Comparison of ENCODE assay signal across 22 cellular contexts in genomic region chr21:26941436-26941835, GRCh38. TPM values are rescaled to one million over a fixed set of nuclear protein-coding genes. Genes with fewer than 3 reads are reported as not detected.
DNase-seq lines count a peak whose midpoint lies in the region; ATAC-seq, FAIRE-seq and TF ChIP-seq lines count a peak whose summit lies in the region.
"Had no signal": no experiment of that assay in that cellular context is flagged by ENCODE, and none has a peak within 500 bp of the region (broad histone marks: within the 10 kb centered on the region; RNA-seq: fewer than 3 reads in every experiment).

No MANE protein-coding gene starts in this region.

- no peaks in the 10 kb centered on the region for H3K79me2 ChIP-seq in osteoblast (ENCODE audit: insufficient read depth, low read length)

- H2BK5ac ChIP-seq in IMR-90 (ENCODE audit: low read depth, low read length, poor library complexity, severe bottlenecking) = no peak overlapping the region

- FAIRE-seq in endometrium (lab: Jason Lieb, UNC) = peak; percentile 33
- FAIRE-seq: A549, D721Med, H1, HepG2 had no signal

- H2BK20ac ChIP-seq in IMR-90 (ENCODE audit: low read depth, low read length) = no peak overlapping the region

- no peak overlapping the region for H3K4ac ChIP-seq in IMR-90 (ENCODE audit: low read depth, low read length)

- H4K91ac ChIP-seq in IMR-90 (ENCODE audit: insufficient read depth, low read depth, low read length) = no peak overlapping the region

- no peak overlapping the region for H2AK9ac ChIP-seq in IMR-90 (replicated peaks; ENCODE audit: low read depth, low read length, poor library complexity)

- peaks cover 4% of the 10 kb centered on the region for H3K9me1 ChIP-seq in IMR-90 (ENCODE audit: insufficient read depth, low read length)

- H3K27me3 ChIP-seq in IMR-90 (ENCODE audit: control insufficient read depth, insufficient read depth, low read length) (no peaks in the 10 kb centered on the region), osteoblast (ENCODE audit: insufficient read depth, low read length) (no peaks in the 10 kb centered on the region)
- H3K27me3 ChIP-seq: MG63 had no signal

- no peak overlapping the region for H3K56ac ChIP-seq in IMR-90 (ENCODE audit: extremely low read depth, insufficient read depth, low read length)

- H2AFZ ChIP-seq in IMR-90 (replicated peaks; ENCODE audit: low read length, poor library complexity) (no peak overlapping the region), osteoblast (ENCODE audit: low read length) (no peak overlapping the region)
- H2AFZ ChIP-seq: PC-9 had no signal

- in situ Hi-C loops in IMR-90 (cut with MboI; ENCODE audit: low sequenced_read_pairs) = no loop called here

- H2BK120ac ChIP-seq in IMR-90 (ENCODE audit: low read depth, low read length) = no peak overlapping the region

- CTCF ChIA-PET in IMR-90 (lab: Yijun Ruan, JAX) = no interaction called here

- H4K20me1 ChIP-seq in IMR-90 (ENCODE audit: insufficient read depth, low read length) (no peaks in the 10 kb centered on the region), osteoblast (ENCODE audit: insufficient read depth, low read length) (no peaks in the 10 kb centered on the region)

- no peak for TF ChIP-seq RAD21 in IMR-90 (IDR thresholded peaks at IDR 0.05; ENCODE audit: low read length)

- no peak overlapping the region for H4K5ac ChIP-seq in IMR-90 (ENCODE audit: low read depth, low read length)

- H3K4me1 ChIP-seq in IMR-90 (ENCODE audit: control insufficient read depth, insufficient read depth, low read length) (peaks cover 6% of the 10 kb centered on the region), osteoblast (ENCODE audit: insufficient read depth, low read length) (peaks cover 26% of the 10 kb centered on the region)
- H3K4me1 ChIP-seq: A549 had no signal

- BruUV-seq in IMR-90 (replicated peaks; lab: Mats Ljungman, UMichigan) = no TSS peak

- dilution Hi-C loops in IMR-90 (cut with HindIII; ENCODE audit: low sequenced_read_pairs, unreplicated experiment) = no loop called here

- H3K79me1 ChIP-seq in IMR-90 (ENCODE audit: low read depth in 1 of 2, low read length in 2 of 2) = no peaks in the 10 kb centered on the region

- peak; percentile 46 for DNase-seq in AG20443 (ENCODE audit: low spot score)
- DNase-seq in IMR-90 = peak; percentile 63
- no peak for DNase-seq in osteoblast (ENCODE audit: insufficient read length, low spot score, missing footprints)
- DNase-seq in COLO829 (ENCODE audit: low spot score) = no peak
- DNase-seq in DMS153 treated with DMSO at 0.1 percent for 48 hours (lab: John Stamatoyannopoulos, UW; ENCODE audit: unreplicated experiment) = no peak
- DNase-seq in NCI-H345 (lab: John Stamatoyannopoulos, UW) = no peak
- DNase-seq: CD4-positive, alpha-beta T cell; DND-41; MG63; NCI-H1092 treated with DMSO at 0.1 percent for 48 hours; NCI-H1694; NCI-H2107; NCI-H226; NCI-H526 treated with DMSO at 0.1 percent for 48 hours; PC-9 had no signal

- H2BK15ac ChIP-seq in IMR-90 (ENCODE audit: low read depth, low read length) = no peak overlapping the region

- H3K23ac ChIP-seq in IMR-90 (ENCODE audit: low read depth, low read length) = no peak overlapping the region

- peaks cover 9% of the 10 kb centered on the region; the same call in 1 of the 2 replicates for H3K36me3 ChIP-seq in IMR-90 (ENCODE audit: control insufficient read depth, insufficient read depth, low read length)
- H3K36me3 ChIP-seq in osteoblast (ENCODE audit: insufficient read depth, low read length) = peaks cover 14% of the 10 kb centered on the region

- no peak overlapping the region for H2AK5ac ChIP-seq in IMR-90 (ENCODE audit: low read depth, low read length)

- no CpG with 5 or more reads among the region's 1 CpG for WGBS in IMR-90 (ENCODE audit: extremely low coverage in 2 of 2, insufficient read length in 1 of 2), 2 experiments

- H3K18ac ChIP-seq in IMR-90 (ENCODE audit: low read depth, low read length) = no peak overlapping the region

- intact Hi-C loops in IMR-90 (cut with micrococcal nuclease) = no loop called here

- H3K14ac ChIP-seq in IMR-90 (replicated peaks; ENCODE audit: low read depth, low read length) = no peak overlapping the region

- no peak for TF ChIP-seq CTCF in IMR-90 (conservative IDR thresholded peaks at IDR 0.05; ENCODE audit: low read depth, low read length)
- TF ChIP-seq CTCF in osteoblast (IDR thresholded peaks at IDR 0.05; ENCODE audit: extremely low read depth, low read depth, low read length) = no peak

- H3K27ac ChIP-seq in IMR-90 (ENCODE audit: insufficient read depth, low read length) = no peak overlapping the region
- peak overlapping the region; percentile 55 for H3K27ac ChIP-seq in osteoblast (ENCODE audit: low read depth, low read length)
- H3K27ac ChIP-seq: A549, PC-9 had no signal

- no peak for TF ChIP-seq POLR2A in IMR-90 (IDR thresholded peaks at IDR 0.05; ENCODE audit: low read depth, low read length)

- POLR2A ChIA-PET in IMR-90 (lab: Charles Lee; ENCODE audit: unreplicated experiment) = no interaction called here

- no peak overlapping the region for H3K9ac ChIP-seq in IMR-90 (ENCODE audit: low read depth, low read length)

- H3K4me3 ChIP-seq in IMR-90 (ENCODE audit: insufficient read depth, low read depth, low read length) (no peak overlapping the region), osteoblast (ENCODE audit: insufficient read depth, low read length) (no peak overlapping the region)
- H3K4me3 ChIP-seq: A549, MG63, PC-9 had no signal

- ATAC-seq in IMR-90 (ENCODE audit: low read depth) (no peak; the same call in 1 of the 2 replicates), GM19351 (IDR thresholded peaks at IDR 0.05; ENCODE audit: unreplicated experiment) (no peak)
- ATAC-seq: A549, HepG2 had no signal

- no peak overlapping the region for H3K4me2 ChIP-seq in IMR-90 (ENCODE audit: low read depth, low read length)
- no peak overlapping the region for H3K4me2 ChIP-seq in osteoblast (ENCODE audit: insufficient read depth, low read length)
- H3K4me2 ChIP-seq: A549, PC-9 had no signal

- H4K8ac ChIP-seq in IMR-90 (ENCODE audit: low read depth in 2 of 2, low read length in 2 of 2) = no peak overlapping the region

- H3K9me3 ChIP-seq in IMR-90 (ENCODE audit: control insufficient read depth, insufficient read depth, low read length) (no peaks in the 10 kb centered on the region), osteoblast (ENCODE audit: low read depth, low read length) (no peaks in the 10 kb centered on the region)
- H3K9me3 ChIP-seq: A549, MG63 had no signal

TF ChIP-seq in IMR-90, 13 proteins besides CTCF, POLR2A, EP300 and RAD21:
- TF ChIP-seq USF2 (IDR thresholded peaks at IDR 0.05; ENCODE audit: low read depth, low read length) (no peak), MAFK (IDR thresholded peaks at IDR 0.05; ENCODE audit: low read depth, low read length) (peak; percentile 63), MAZ (IDR thresholded peaks at IDR 0.05; ENCODE audit: borderline replicate concordance, low read depth, low read length) (no peak)
TF ChIP-seq in IMR-90: peak in this region for 1.

RNA-seq across cellular contexts. Expression of gene ADAMTS5, which starts 25.5 kb away (rescaled TPM):
- total RNA-seq in IMR-90 (2012; rRNA removed) (0.54 and 1.1 TPM in 2 replicates), osteoblast (38.9 and 39.1 TPM in 2 replicates)
- polyA plus RNA-seq in IMR-90 (2012; rRNA removed) = 0.46 and 0.58 TPM in 2 replicates
- polyA plus RNA-seq in IMR-90 (2012; cell fraction: cytosol; rRNA removed) = 0.25 and 0.28 TPM in 2 replicates
- polyA plus RNA-seq in IMR-90 (2012; cell fraction: nucleus; rRNA removed; ENCODE audit: low replicate concordance) = 0.59 and 0.64 TPM in 2 replicates
- total RNA-seq: B cell; CD4-positive, alpha-beta T cell; HepG2; PC-9 had no signal
- polyA plus RNA-seq: A549, HepG2 had no signal

Comparison
In these comparisons a context has a peak if more than half of its experiments do, and no peak if none do; other contexts are left out.
1. DNase-seq: peak in AG20443 (single experiment) and IMR-90 (single experiment); none in osteoblast (single experiment), COLO829 (single experiment), DMS153 treated with DMSO at 0.1 percent for 48 hours (single experiment) and NCI-H345 (single experiment).
2. RNA of gene ADAMTS5, which starts 25.5 kb away (total RNA-seq): 38.9 to 39.1 TPM in osteoblast; 0.54 to 1.1 TPM in IMR-90; every median in the first group is over 10 times any median in the second.